ENCODE assay signal across 30 cellular contexts in genomic region chr10:42111076-42111475, GRCh38.
"Had no signal": no experiment of that assay in that cellular context is flagged by ENCODE, and none has a peak within 500 bp of the region (broad histone marks: within the 10 kb centered on the region; RNA-seq: fewer than 3 reads in every experiment).

No MANE protein-coding gene starts in this region.

- H3K9me3 ChIP-seq: neutrophil, psoas muscle, testis, vagina had no signal

- H3K4me1 Mint-ChIP-seq: naive B cell; naive thymus-derived CD8-positive, alpha-beta T cell; nephron progenitor cell; neural crest cell; stimulated activated memory B cell treated with anti-CD40 and anti-IgM and Interleukin-4, amounts not matched to agents 10 μg/mL and 1 μg/mL and 100 μg/mL, for 72 hours; stimulated activated naive CD8-positive, alpha-beta T cell treated with anti-CD3 and anti-CD28 coated beads, Interleukin-15, amount 100 ng/mL, for 72 hours had no signal

- H3K27me3 Mint-ChIP-seq: naive B cell; naive thymus-derived CD8-positive, alpha-beta T cell; natural killer cell treated with Interleukin-12 subunit alpha and Interleukin-12 subunit beta and Interleukin-15 and Interleukin-18, amount 100 ng/mL, for 72 hours; progenitor cell of endocrine pancreas; stimulated activated memory B cell treated with anti-CD40 and anti-IgM and Interleukin-4, amounts not matched to agents 10 μg/mL and 1 μg/mL and 100 μg/mL, for 72 hours; stimulated activated naive CD8-positive, alpha-beta T cell treated with anti-CD3 and anti-CD28 coated beads, Interleukin-15, amount 100 ng/mL, for 72 hours; type B pancreatic cell had no signal

- H3K79me2 ChIP-seq: parathyroid adenoma had no signal

- ATAC-seq: naive thymus-derived CD8-positive, alpha-beta T cell; natural killer cell treated with Interleukin-12 subunit alpha and Interleukin-12 subunit beta and Interleukin-15 and Interleukin-18, amount 100 ng/mL, for 72 hours; psoas muscle; right cardiac atrium; right lobe of liver; stimulated activated memory B cell treated with anti-CD40 and anti-IgM and Interleukin-4, amounts not matched to agents 10 μg/mL and 1 μg/mL and 100 μg/mL, for 72 hours; stimulated activated naive CD8-positive, alpha-beta T cell treated with anti-CD3 and anti-CD28 coated beads, Interleukin-15, amount 100 ng/mL, for 72 hours; stimulated activated naive CD8-positive, alpha-beta T cell treated with anti-CD3 and anti-CD28 coated beads, Interleukin-15, Interleukin-2, amounts not matched to agents 100 U/mL and 50 U/mL, for 24 hours; upper lobe of right lung had no signal

- H3K27ac Mint-ChIP-seq: naive B cell; naive thymus-derived CD8-positive, alpha-beta T cell; natural killer cell treated with Interleukin-12 subunit alpha and Interleukin-12 subunit beta and Interleukin-15 and Interleukin-18, amount 100 ng/mL, for 72 hours; nephron progenitor cell; progenitor cell of endocrine pancreas; stimulated activated memory B cell treated with anti-CD40 and anti-IgM and Interleukin-4, amounts not matched to agents 10 μg/mL and 1 μg/mL and 100 μg/mL, for 72 hours; type B pancreatic cell had no signal

- H3K27me3 ChIP-seq: neutrophil, ovary, right lobe of liver, suprapubic skin, testis, tibial artery, transverse colon, upper lobe of right lung, vagina had no signal

- H3K36me3 ChIP-seq: neutrophil, ovary, right lobe of liver, suprapubic skin, tibial artery, transverse colon, upper lobe of right lung, vagina had no signal

- H3K9ac ChIP-seq: parathyroid adenoma had no signal

- H3K36me3 Mint-ChIP-seq: stimulated activated memory B cell treated with anti-CD40 and anti-IgM and Interleukin-4, amounts not matched to agents 10 μg/mL and 1 μg/mL and 100 μg/mL, for 72 hours; type B pancreatic cell had no signal

- H3K4me3 Mint-ChIP-seq: naive B cell; naive thymus-derived CD8-positive, alpha-beta T cell; natural killer cell treated with Interleukin-12 subunit alpha and Interleukin-12 subunit beta and Interleukin-15 and Interleukin-18, amount 100 ng/mL, for 72 hours; nephron progenitor cell; neural crest cell; stimulated activated memory B cell treated with anti-CD40 and anti-IgM and Interleukin-4, amounts not matched to agents 10 μg/mL and 1 μg/mL and 100 μg/mL, for 72 hours; stimulated activated naive CD8-positive, alpha-beta T cell treated with anti-CD3 and anti-CD28 coated beads, Interleukin-15, amount 100 ng/mL, for 72 hours; type B pancreatic cell had no signal

- H3K4me3 ChIP-seq: ovary, psoas muscle, right lobe of liver, skin epidermis, suprapubic skin, testis, tibial artery, transverse colon, upper lobe of right lung, vagina had no signal

- H3K4me1 ChIP-seq: parathyroid adenoma, psoas muscle, right lobe of liver, suprapubic skin, testis, tibial artery, transverse colon, upper lobe of right lung, vagina had no signal

- H3K27ac ChIP-seq: neutrophil, ovary, parathyroid adenoma, psoas muscle, right lobe of liver, skin epidermis, suprapubic skin, testis, tibial artery, transverse colon, upper lobe of right lung, vagina had no signal

- DNase-seq: naive B cell; naive thymus-derived CD8-positive, alpha-beta T cell; nephron progenitor cell; nucleus accumbens; ovary; stimulated activated CD4-positive, alpha-beta T cell treated with anti-CD3 and anti-CD28 coated beads, Interleukin-1b, Interleukin-23, amount 100 ng/mL, for 48 hours; stimulated activated CD4-positive, alpha-beta T cell treated with anti-CD3 and anti-CD28 coated beads, Interleukin-4, amount 100 ng/mL, for 1 hour; stimulated activated CD4-positive, alpha-beta T cell treated with anti-CD3 and anti-CD28 coated beads, Interleukin-4, amount 100 ng/mL, for 4 hours; stimulated activated CD8-positive, alpha-beta memory T cell treated with anti-CD3 and anti-CD28 coated beads, Interleukin-4, amount 100 ng/mL, for 48 hours; stimulated activated naive CD4-positive, alpha-beta T cell; stimulated activated naive CD8-positive, alpha-beta T cell treated with anti-CD3 and anti-CD28 coated beads, Interleukin-15, amount 100 ng/mL, for 72 hours; stimulated activated naive CD8-positive, alpha-beta T cell treated with anti-CD3 and anti-CD28 coated beads, Interleukin-15, Interleukin-2, amounts not matched to agents 100 U/mL and 50 U/mL, for 24 hours; substantia nigra; testis; tibial artery; transverse colon; upper lobe of right lung had no signal

- H2AFZ ChIP-seq: parathyroid adenoma had no signal

- H3K9me3 Mint-ChIP-seq: type B pancreatic cell had no signal
